In genomic region chr3:94524102-94524922, GRCh38 we compare ENCODE assay signal across 2 cellular contexts.
TF ChIP-seq lines count a peak whose summit lies in the region.

No MANE protein-coding gene starts in this region.

TF ChIP-seq in WTC11, 78 proteins besides CTCF, POLR2A, EP300 and RAD21 (continued from another document):
- no peak for TF ChIP-seq ERG (CRISPR knock-in tag; IDR thresholded peaks at IDR 0.05)
- TF ChIP-seq GABPB1 (CRISPR knock-in tag; IDR thresholded peaks at IDR 0.05), result 0 out of 2 replicates have a peak, but pooled peaks have one; percentile 20
- TF ChIP-seq SMAD3 (CRISPR knock-in tag; IDR thresholded peaks at IDR 0.05; ENCODE audit: borderline replicate concordance), result no peak

TF ChIP-seq in liver, 16 proteins besides CTCF, POLR2A, EP300 and RAD21 (continued from another document):
- peak; percentile 69 for TF ChIP-seq YY1 (IDR thresholded peaks at IDR 0.05)
- TF ChIP-seq NR2F2 (IDR thresholded peaks at IDR 0.05), result no peak
- TF ChIP-seq FOXA1 (IDR thresholded peaks at IDR 0.05), result peak; percentile 35
- peak; percentile 93 for TF ChIP-seq SP1 (IDR thresholded peaks at IDR 0.05)
